ENCODE assay signal across 24 cellular contexts in genomic region chr17:13222931-13223330, GRCh38.
DNase-seq lines count a peak whose midpoint lies in the region; ATAC-seq and TF ChIP-seq lines count a peak whose summit lies in the region.
"Had no signal": no experiment of that assay in that cellular context is flagged by ENCODE, and none has a peak within 500 bp of the region (broad histone marks: within the 10 kb centered on the region; RNA-seq: fewer than 3 reads in every experiment).

No MANE protein-coding gene starts in this region.

- H2AK5ac ChIP-seq in H9 (ENCODE audit: insufficient read length, low read length), result no peak overlapping the region

- H4K20me1 ChIP-seq in H9 (ENCODE audit: control insufficient read depth, insufficient read depth, insufficient read length), result no peaks in the 10 kb centered on the region

- no peak overlapping the region for H2AFZ ChIP-seq in H9 (ENCODE audit: low read length)

- no peak overlapping the region for H3K27ac Mint-ChIP-seq in H9
- H3K27ac Mint-ChIP-seq: activated naive CD8-positive, alpha-beta T cell; immature natural killer cell; T-helper 17 cell had no signal

- H4K8ac ChIP-seq in H9 (replicated peaks; ENCODE audit: insufficient read length, low read depth, low read length), result no peak overlapping the region

- no peak overlapping the region for H3K4ac ChIP-seq in H9 (ENCODE audit: low read depth, low read length)

- H3T11ph ChIP-seq in H9 (ENCODE audit: low read length), result no peak overlapping the region

- H3K23me2 ChIP-seq in H9 (ENCODE audit: insufficient read length, low read depth, low read length, poor library complexity, severe bottlenecking), result no peaks in the 10 kb centered on the region

- no peak overlapping the region for H4K5ac ChIP-seq in H9 (ENCODE audit: insufficient read length, low read depth, low read length)

- H3K27ac ChIP-seq in substantia nigra (ENCODE audit: low read depth, low read length, poor library complexity, severe bottlenecking), result no peak overlapping the region
- no peak overlapping the region for H3K27ac ChIP-seq in H9 (ENCODE audit: insufficient read length, low read depth, low read length)
- H3K27ac ChIP-seq: ascending aorta, C4-2B, dorsolateral prefrontal cortex, heart right ventricle, Peyer's patch, sigmoid colon, SK-N-MC had no signal

- H3K9ac ChIP-seq in H9 (ENCODE audit: extremely low read depth, insufficient read length, low read length), result no peak overlapping the region

- H4K91ac ChIP-seq in H9 (ENCODE audit: insufficient read length, low read depth, low read length), result no peak overlapping the region

- H3K4me1 ChIP-seq in mucosa of descending colon (ENCODE audit: low read depth) (no peaks in the 10 kb centered on the region), H9 (ENCODE audit: insufficient read depth, low read length) (no peaks in the 10 kb centered on the region; the same call in 1 of the 2 replicates)
- H3K4me1 ChIP-seq: ascending aorta, heart right ventricle, Peyer's patch, sigmoid colon had no signal

- H2BK5ac ChIP-seq in H9 (ENCODE audit: insufficient read length, low read length), result no peak overlapping the region

- no CpG with 5 or more reads among the region's 4 CpGs for WGBS in H9 (ENCODE audit: extremely low coverage, insufficient read length, low lambda C conversion rate)

- H3K27me3 ChIP-seq in H9 (ENCODE audit: insufficient read depth, low read length), result no peaks in the 10 kb centered on the region
- H3K27me3 ChIP-seq: ascending aorta, Peyer's patch, sigmoid colon had no signal

- no peak overlapping the region for H3K4me3 Mint-ChIP-seq in H9
- H3K4me3 Mint-ChIP-seq: activated naive CD8-positive, alpha-beta T cell; immature natural killer cell; nephron; T-helper 17 cell had no signal

- H3K4me3 ChIP-seq in mucosa of descending colon, result no peak overlapping the region
- H3K4me3 ChIP-seq: ascending aorta, dorsolateral prefrontal cortex, heart right ventricle, Peyer's patch, sigmoid colon, SK-N-MC had no signal

- H3K9me3 ChIP-seq in mucosa of descending colon (no peaks in the 10 kb centered on the region), H9 (ENCODE audit: control insufficient read depth, low read depth, low read length) (no peaks in the 10 kb centered on the region)
- H3K9me3 ChIP-seq: ascending aorta, heart right ventricle, Peyer's patch, sigmoid colon had no signal

- H3K4me2 ChIP-seq in H9 (ENCODE audit: insufficient read depth, insufficient read length, low read length), result no peak overlapping the region

- peak; percentile 75 for ATAC-seq in mucosa of descending colon
- ATAC-seq: heart right ventricle, HepG2, T-helper 17 cell had no signal

- peak; percentile 64 for DNase-seq in DMS153 (lab: John Stamatoyannopoulos, UW)
- peak in 2 of 3 experiments; percentile 62 to 89 for DNase-seq in NCI-H1417 (lab: John Stamatoyannopoulos, UW)
- DNase-seq in NCI-H748 treated with DMSO at 0.1 percent for 48 hours (lab: John Stamatoyannopoulos, UW), result peak; percentile 97
- DNase-seq in mucosa of descending colon, result peak in 1 of 3 donors; percentile 27
- no peak for DNase-seq in substantia nigra (lab: John Stamatoyannopoulos, UW)
- no peak for DNase-seq in T-helper 2 cell
- no peak for DNase-seq in H9
- DNase-seq: activated CD4-positive, alpha-beta T cell treated with anti-CD3 and anti-CD28 coated beads, Interleukin-2, amount 50 U/mL, for 1 hour; central memory CD4-positive, alpha-beta T cell; dorsolateral prefrontal cortex; heart right ventricle; immature natural killer cell; midbrain; NCI-H226; posterior cingulate gyrus; sigmoid colon; T-helper 17 cell had no signal

- H3K14ac ChIP-seq in H9 (ENCODE audit: insufficient read depth, low read length), result no peak overlapping the region

- no peak overlapping the region for H2BK12ac ChIP-seq in H9 (ENCODE audit: insufficient read length, low read depth, low read length)

- no peaks in the 10 kb centered on the region; the same call in 1 of the 2 replicates for H3K27me3 Mint-ChIP-seq in H9 (ENCODE audit: low read depth)

- no peak overlapping the region for H2BK15ac ChIP-seq in H9 (ENCODE audit: low read depth, low read length)

- H3K4me1 Mint-ChIP-seq in H9, result peaks cover 0 to 3% of the 10 kb centered on the region in 2 experiments; a peak in 1 of 4 replicates
- H3K4me1 Mint-ChIP-seq: immature natural killer cell, T-helper 17 cell had no signal

- H3K79me2 ChIP-seq in H9 (ENCODE audit: insufficient read depth, low read length), result no peaks in the 10 kb centered on the region

- no peaks in the 10 kb centered on the region for H3K9me3 Mint-ChIP-seq in H9
- H3K9me3 Mint-ChIP-seq: nephron had no signal

- H2BK20ac ChIP-seq in H9 (ENCODE audit: low read depth, low read length, poor library complexity, severe bottlenecking), result no peak overlapping the region

- intact Hi-C loops in mucosa of descending colon (cut with DNase I, micrococcal nuclease), result no loop called here

- no peak overlapping the region for H3K56ac ChIP-seq in H9 (ENCODE audit: insufficient read length, low read depth, low read length)

- TF ChIP-seq CTCF in mucosa of descending colon (IDR thresholded peaks at IDR 0.05), result no peak
- TF ChIP-seq CTCF in H9 (conservative IDR thresholded peaks at IDR 0.05), result no peak

- H2BK120ac ChIP-seq in H9 (ENCODE audit: low read depth, low read length, poor library complexity, severe bottlenecking), result no peak overlapping the region

- H3K23ac ChIP-seq in H9 (ENCODE audit: insufficient read length, low read depth, low read length), result no peak overlapping the region

- no peaks in the 10 kb centered on the region for H3K79me1 ChIP-seq in H9 (ENCODE audit: insufficient read depth, low read depth, low read length, poor library complexity, severe bottlenecking)

- no peak overlapping the region for H3K18ac ChIP-seq in H9 (ENCODE audit: insufficient read length, low read depth, low read length)

- no peaks in the 10 kb centered on the region for H3K36me3 Mint-ChIP-seq in H9 (ENCODE audit: insufficient read depth in 1 of 3, low read depth in 3 of 3)
- H3K36me3 Mint-ChIP-seq: activated naive CD8-positive, alpha-beta T cell; immature natural killer cell had no signal

- no peaks in the 10 kb centered on the region for H3K36me3 ChIP-seq in mucosa of descending colon (ENCODE audit: low read depth)
- H3K36me3 ChIP-seq: ascending aorta, heart right ventricle, Peyer's patch, sigmoid colon had no signal

Comparison
In these comparisons a context has a peak if more than half of its experiments do, and no peak if none do; other contexts are left out.
1. DNase-seq: peak in DMS153 (single experiment), NCI-H1417 (2 of 3) and NCI-H748 treated with DMSO at 0.1 percent for 48 hours (single experiment); none in substantia nigra (0 of 49), T-helper 2 cell (0 of 5) and H9 (single experiment).